Comparison of ENCODE assay signal across 8 cellular contexts in the genomic region with DNA sequence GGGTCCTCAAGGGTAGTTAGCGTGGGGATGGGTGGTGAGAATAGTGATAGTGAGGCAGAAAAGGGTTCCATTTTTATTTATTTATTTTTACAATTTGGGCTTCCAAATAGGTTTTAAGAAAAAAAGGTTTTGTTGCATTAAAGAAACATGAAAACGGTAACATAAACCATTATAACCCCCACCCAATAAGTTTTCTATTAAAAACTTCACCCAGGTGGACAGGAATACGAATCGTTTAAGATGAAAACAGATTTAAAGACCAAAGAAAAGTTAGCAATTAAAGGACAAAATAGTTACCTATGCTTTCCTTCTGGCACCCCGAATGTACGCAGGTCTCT.
DNase-seq lines count a peak whose midpoint lies in the region; ATAC-seq, FAIRE-seq and TF ChIP-seq lines count a peak whose summit lies in the region.

No MANE protein-coding gene starts in this region.

- H3K27me3 ChIP-seq in Karpas-422 (ENCODE audit: low read length) (no peaks in the 10 kb centered on the region), duodenal mucosa (ENCODE audit: control insufficient read depth in 1 of 2, insufficient read depth in 2 of 2, low read length in 2 of 2) (no peaks in the 10 kb centered on the region)

- peaks cover 24% of the 10 kb centered on the region for H3K36me3 Mint-ChIP-seq in nephron (ENCODE audit: low read depth)

- H3K9ac ChIP-seq in Karpas-422 (ENCODE audit: low read length): peak overlapping the region; percentile 85
- H3K9ac ChIP-seq in duodenal mucosa (ENCODE audit: low read depth in 1 of 2, low read length in 2 of 2): peak overlapping the region; percentile 76 to 86

- H3K4me1 ChIP-seq in Karpas-422 (ENCODE audit: low read length) (peaks cover 33% of the 10 kb centered on the region), duodenal mucosa (ENCODE audit: control insufficient read depth in 1 of 2, insufficient read depth in 2 of 2, low read length in 2 of 2) (peaks cover 16% of the 10 kb centered on the region in 2 donors)

- DNase-seq in AG09309 (ENCODE audit: low read depth) (no peak), Karpas-422 (no peak), NCI-H82 treated with DMSO at 0.1 percent for 48 hours (lab: John Stamatoyannopoulos, UW; ENCODE audit: unreplicated experiment) (no peak), H54 (ENCODE audit: insufficient read length, low spot score) (no peak), amygdala (lab: John Stamatoyannopoulos, UW) (no peak)

- H3K36me3 ChIP-seq in Karpas-422 (ENCODE audit: insufficient read depth, low read length) (peaks cover 27% of the 10 kb centered on the region), duodenal mucosa (ENCODE audit: control insufficient read depth in 1 of 2, insufficient read depth in 2 of 2, low read length in 2 of 2) (peaks cover 0 to 9% of the 10 kb centered on the region in 2 donors)

- no peak for ATAC-seq in GM21381 (IDR thresholded peaks at IDR 0.05; ENCODE audit: unreplicated experiment)

- H3K9me3 Mint-ChIP-seq in nephron: peaks cover 6% of the 10 kb centered on the region

- H3K9me3 ChIP-seq in Karpas-422 (ENCODE audit: low read length) (peaks cover 9% of the 10 kb centered on the region; the same call in 1 of the 2 replicates), duodenal mucosa (ENCODE audit: control insufficient read depth in 1 of 2, low read length in 2 of 2) (no peaks in the 10 kb centered on the region)

- no peak for TF ChIP-seq POLR2A in H54 (IDR thresholded peaks at IDR 0.05; ENCODE audit: low read depth, low read length)

- H3K9me2 ChIP-seq in Karpas-422 (replicated peaks; ENCODE audit: insufficient read depth, low read length): no peaks in the 10 kb centered on the region

- H3K79me2 ChIP-seq in Karpas-422 (ENCODE audit: low read length): peaks cover 55% of the 10 kb centered on the region

- peak overlapping the region; percentile 8 for H3K27ac ChIP-seq in Karpas-422 (ENCODE audit: low read length)
- H3K27ac ChIP-seq in duodenal mucosa (ENCODE audit: low read depth, low read length): no peak overlapping the region

- TF ChIP-seq CTCF in AG09309 (IDR thresholded peaks at IDR 0.05; ENCODE audit: control insufficient read depth, insufficient read depth, low read depth, low read length, missing control alignments) (no peak), nephron (IDR thresholded peaks at IDR 0.05; ENCODE audit: unreplicated experiment in 3 of 3) (no peak)

- peak overlapping the region; percentile 84 for H3K4me2 ChIP-seq in Karpas-422 (ENCODE audit: low read depth, low read length, poor library complexity, severe bottlenecking)

- H3K4me3 ChIP-seq in AG09309 (ENCODE audit: control insufficient read depth, low read depth, low read length): peak overlapping the region; percentile 59
- H3K4me3 ChIP-seq in Karpas-422 (ENCODE audit: low read length): peak overlapping the region; percentile 88
- peak overlapping the region; percentile 88 to 97 for H3K4me3 ChIP-seq in duodenal mucosa (ENCODE audit: low read depth in 1 of 2, low read length in 2 of 2)

- FAIRE-seq in H54 (lab: Jason Lieb, UNC): no peak

- H3K4me1 Mint-ChIP-seq in nephron: peaks cover 16% of the 10 kb centered on the region

- peak overlapping the region; percentile 86 to 96 (median 91) for H3K4me3 Mint-ChIP-seq in nephron

- H3K27ac Mint-ChIP-seq in nephron: peak overlapping the region; percentile 2 to 85 (median 33)

- no peaks in the 10 kb centered on the region for H3K27me3 Mint-ChIP-seq in nephron (ENCODE audit: low read depth)

- H2AFZ ChIP-seq in Karpas-422 (ENCODE audit: low read length): peak overlapping the region; percentile 83; the same call in 1 of the 2 replicates

- H4K20me1 ChIP-seq in Karpas-422 (ENCODE audit: insufficient read depth, low read depth, low read length): no peaks in the 10 kb centered on the region
